ENCODE assay signal across 1 cellular context in genomic region chr6:5030596-5031136, GRCh38.
TF ChIP-seq lines count a peak whose summit lies in the region.

No MANE protein-coding gene starts in this region.

TF ChIP-seq in K562, 482 proteins besides CTCF, POLR2A, EP300 and RAD21 (continued from another document and continues in another):
- TF ChIP-seq, protein P1, sequence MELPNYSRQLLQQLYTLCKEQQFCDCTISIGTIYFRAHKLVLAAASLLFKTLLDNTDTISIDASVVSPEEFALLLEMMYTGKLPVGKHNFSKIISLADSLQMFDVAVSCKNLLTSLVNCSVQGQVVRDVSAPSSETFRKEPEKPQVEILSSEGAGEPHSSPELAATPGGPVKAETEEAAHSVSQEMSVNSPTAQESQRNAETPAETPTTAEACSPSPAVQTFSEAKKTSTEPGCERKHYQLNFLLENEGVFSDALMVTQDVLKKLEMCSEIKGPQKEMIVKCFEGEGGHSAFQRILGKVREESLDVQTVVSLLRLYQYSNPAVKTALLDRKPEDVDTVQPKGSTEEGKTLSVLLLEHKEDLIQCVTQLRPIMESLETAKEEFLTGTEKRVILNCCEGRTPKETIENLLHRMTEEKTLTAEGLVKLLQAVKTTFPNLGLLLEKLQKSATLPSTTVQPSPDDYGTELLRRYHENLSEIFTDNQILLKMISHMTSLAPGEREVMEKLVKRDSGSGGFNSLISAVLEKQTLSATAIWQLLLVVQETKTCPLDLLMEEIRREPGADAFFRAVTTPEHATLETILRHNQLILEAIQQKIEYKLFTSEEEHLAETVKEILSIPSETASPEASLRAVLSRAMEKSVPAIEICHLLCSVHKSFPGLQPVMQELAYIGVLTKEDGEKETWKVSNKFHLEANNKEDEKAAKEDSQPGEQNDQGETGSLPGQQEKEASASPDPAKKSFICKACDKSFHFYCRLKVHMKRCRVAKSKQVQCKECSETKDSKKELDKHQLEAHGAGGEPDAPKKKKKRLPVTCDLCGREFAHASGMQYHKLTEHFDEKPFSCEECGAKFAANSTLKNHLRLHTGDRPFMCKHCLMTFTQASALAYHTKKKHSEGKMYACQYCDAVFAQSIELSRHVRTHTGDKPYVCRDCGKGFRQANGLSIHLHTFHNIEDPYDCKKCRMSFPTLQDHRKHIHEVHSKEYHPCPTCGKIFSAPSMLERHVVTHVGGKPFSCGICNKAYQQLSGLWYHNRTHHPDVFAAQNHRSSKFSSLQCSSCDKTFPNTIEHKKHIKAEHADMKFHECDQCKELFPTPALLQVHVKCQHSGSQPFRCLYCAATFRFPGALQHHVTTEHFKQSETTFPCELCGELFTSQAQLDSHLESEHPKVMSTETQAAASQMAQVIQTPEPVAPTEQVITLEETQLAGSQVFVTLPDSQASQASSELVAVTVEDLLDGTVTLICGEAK (IDR thresholded peaks at IDR 0.05), result peak; percentile 71
- TF ChIP-seq, protein P1 (CRISPR knock-in tag; IDR thresholded peaks at IDR 0.05), result no peak
- TF ChIP-seq ETV1 (tag; conservative IDR thresholded peaks at IDR 0.05; ENCODE audit: low read depth), result peak; percentile 95
- TF ChIP-seq, protein P2, sequence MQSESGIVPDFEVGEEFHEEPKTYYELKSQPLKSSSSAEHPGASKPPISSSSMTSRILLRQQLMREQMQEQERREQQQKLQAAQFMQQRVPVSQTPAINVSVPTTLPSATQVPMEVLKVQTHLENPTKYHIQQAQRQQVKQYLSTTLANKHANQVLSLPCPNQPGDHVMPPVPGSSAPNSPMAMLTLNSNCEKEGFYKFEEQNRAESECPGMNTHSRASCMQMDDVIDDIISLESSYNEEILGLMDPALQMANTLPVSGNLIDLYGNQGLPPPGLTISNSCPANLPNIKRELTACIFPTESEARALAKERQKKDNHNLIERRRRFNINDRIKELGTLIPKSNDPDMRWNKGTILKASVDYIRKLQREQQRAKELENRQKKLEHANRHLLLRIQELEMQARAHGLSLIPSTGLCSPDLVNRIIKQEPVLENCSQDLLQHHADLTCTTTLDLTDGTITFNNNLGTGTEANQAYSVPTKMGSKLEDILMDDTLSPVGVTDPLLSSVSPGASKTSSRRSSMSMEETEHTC (IDR thresholded peaks at IDR 0.05), result 0 out of 2 replicates have a peak, but pooled peaks have one; percentile 60
- TF ChIP-seq CREM (IDR thresholded peaks at IDR 0.05; ENCODE audit: low read depth), result peak; percentile 88
- TF ChIP-seq NBN (IDR thresholded peaks at IDR 0.05; ENCODE audit: low read depth), result 0 out of 2 replicates have a peak, but pooled peaks have one; percentile 36
- peak; percentile 56 to 93 (median 82) for TF ChIP-seq YY1 (IDR thresholded peaks at IDR 0.05; ENCODE audit: borderline replicate concordance in 1 of 3, control insufficient read depth in 1 of 3, extremely low read depth in 1 of 3, insufficient read depth in 3 of 3, insufficient read length in 1 of 3, insufficient replicate concordance in 2 of 3, low read depth in 1 of 3, low read length in 2 of 3)
- TF ChIP-seq RNF2 (IDR thresholded peaks at IDR 0.05), result peak; percentile 33; the same call in 1 of the 2 replicates
- TF ChIP-seq NFE2 (IDR thresholded peaks at IDR 0.05; ENCODE audit: low read depth), result peak; percentile 38; the same call in 1 of the 2 replicates
- peak; percentile 33; the same call in 1 of the 2 replicates for TF ChIP-seq CC2D1A (IDR thresholded peaks at IDR 0.05)
- TF ChIP-seq, protein P3, sequence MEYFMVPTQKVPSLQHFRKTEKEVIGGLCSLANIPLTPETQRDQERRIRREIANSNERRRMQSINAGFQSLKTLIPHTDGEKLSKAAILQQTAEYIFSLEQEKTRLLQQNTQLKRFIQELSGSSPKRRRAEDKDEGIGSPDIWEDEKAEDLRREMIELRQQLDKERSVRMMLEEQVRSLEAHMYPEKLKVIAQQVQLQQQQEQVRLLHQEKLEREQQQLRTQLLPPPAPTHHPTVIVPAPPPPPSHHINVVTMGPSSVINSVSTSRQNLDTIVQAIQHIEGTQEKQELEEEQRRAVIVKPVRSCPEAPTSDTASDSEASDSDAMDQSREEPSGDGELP (CRISPR knock-in tag; IDR thresholded peaks at IDR 0.05; ENCODE audit: borderline replicate concordance), result peak; percentile 71; the same call in 1 of the 2 replicates
- no peak for TF ChIP-seq FOXP1 (CRISPR knock-in tag; IDR thresholded peaks at IDR 0.05)
- no peak for TF ChIP-seq MAFG (tag; conservative IDR thresholded peaks at IDR 0.05)
- no peak for TF ChIP-seq KLF1 (tag; IDR thresholded peaks at IDR 0.05)
- peak; percentile 17 for TF ChIP-seq ZFP36 (IDR thresholded peaks at IDR 0.05; ENCODE audit: low read depth, low read length, partially characterized antibody)
- TF ChIP-seq, protein P4, sequence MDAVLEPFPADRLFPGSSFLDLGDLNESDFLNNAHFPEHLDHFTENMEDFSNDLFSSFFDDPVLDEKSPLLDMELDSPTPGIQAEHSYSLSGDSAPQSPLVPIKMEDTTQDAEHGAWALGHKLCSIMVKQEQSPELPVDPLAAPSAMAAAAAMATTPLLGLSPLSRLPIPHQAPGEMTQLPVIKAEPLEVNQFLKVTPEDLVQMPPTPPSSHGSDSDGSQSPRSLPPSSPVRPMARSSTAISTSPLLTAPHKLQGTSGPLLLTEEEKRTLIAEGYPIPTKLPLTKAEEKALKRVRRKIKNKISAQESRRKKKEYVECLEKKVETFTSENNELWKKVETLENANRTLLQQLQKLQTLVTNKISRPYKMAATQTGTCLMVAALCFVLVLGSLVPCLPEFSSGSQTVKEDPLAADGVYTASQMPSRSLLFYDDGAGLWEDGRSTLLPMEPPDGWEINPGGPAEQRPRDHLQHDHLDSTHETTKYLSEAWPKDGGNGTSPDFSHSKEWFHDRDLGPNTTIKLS (IDR thresholded peaks at IDR 0.05; ENCODE audit: borderline replicate concordance, low read depth), result peak; percentile 64; the same call in 1 of the 2 replicates
- TF ChIP-seq, protein P5, sequence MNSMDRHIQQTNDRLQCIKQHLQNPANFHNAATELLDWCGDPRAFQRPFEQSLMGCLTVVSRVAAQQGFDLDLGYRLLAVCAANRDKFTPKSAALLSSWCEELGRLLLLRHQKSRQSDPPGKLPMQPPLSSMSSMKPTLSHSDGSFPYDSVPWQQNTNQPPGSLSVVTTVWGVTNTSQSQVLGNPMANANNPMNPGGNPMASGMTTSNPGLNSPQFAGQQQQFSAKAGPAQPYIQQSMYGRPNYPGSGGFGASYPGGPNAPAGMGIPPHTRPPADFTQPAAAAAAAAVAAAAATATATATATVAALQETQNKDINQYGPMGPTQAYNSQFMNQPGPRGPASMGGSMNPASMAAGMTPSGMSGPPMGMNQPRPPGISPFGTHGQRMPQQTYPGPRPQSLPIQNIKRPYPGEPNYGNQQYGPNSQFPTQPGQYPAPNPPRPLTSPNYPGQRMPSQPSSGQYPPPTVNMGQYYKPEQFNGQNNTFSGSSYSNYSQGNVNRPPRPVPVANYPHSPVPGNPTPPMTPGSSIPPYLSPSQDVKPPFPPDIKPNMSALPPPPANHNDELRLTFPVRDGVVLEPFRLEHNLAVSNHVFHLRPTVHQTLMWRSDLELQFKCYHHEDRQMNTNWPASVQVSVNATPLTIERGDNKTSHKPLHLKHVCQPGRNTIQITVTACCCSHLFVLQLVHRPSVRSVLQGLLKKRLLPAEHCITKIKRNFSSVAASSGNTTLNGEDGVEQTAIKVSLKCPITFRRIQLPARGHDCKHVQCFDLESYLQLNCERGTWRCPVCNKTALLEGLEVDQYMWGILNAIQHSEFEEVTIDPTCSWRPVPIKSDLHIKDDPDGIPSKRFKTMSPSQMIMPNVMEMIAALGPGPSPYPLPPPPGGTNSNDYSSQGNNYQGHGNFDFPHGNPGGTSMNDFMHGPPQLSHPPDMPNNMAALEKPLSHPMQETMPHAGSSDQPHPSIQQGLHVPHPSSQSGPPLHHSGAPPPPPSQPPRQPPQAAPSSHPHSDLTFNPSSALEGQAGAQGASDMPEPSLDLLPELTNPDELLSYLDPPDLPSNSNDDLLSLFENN (IDR thresholded peaks at IDR 0.05; ENCODE audit: low read depth in 2 of 2, low read length in 2 of 2), result no peak
- peak; percentile 74; the same call in 1 of the 2 replicates for TF ChIP-seq FOXK1 (CRISPR knock-in tag; IDR thresholded peaks at IDR 0.05; ENCODE audit: borderline replicate concordance)
- TF ChIP-seq FOXK2 (conservative IDR thresholded peaks at IDR 0.05 in 1 of 2, IDR thresholded peaks at IDR 0.05 in 1 of 2; ENCODE audit: low read depth in 2 of 2), result peak in 1 of 2 experiments; percentile 65; a peak in 3 of 4 replicates
- peak; percentile 78 for TF ChIP-seq EP400 (IDR thresholded peaks at IDR 0.05)
- TF ChIP-seq, protein P6, sequence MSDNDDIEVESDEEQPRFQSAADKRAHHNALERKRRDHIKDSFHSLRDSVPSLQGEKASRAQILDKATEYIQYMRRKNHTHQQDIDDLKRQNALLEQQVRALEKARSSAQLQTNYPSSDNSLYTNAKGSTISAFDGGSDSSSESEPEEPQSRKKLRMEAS (CRISPR knock-in tag; IDR thresholded peaks at IDR 0.05), result peak; percentile 93
- TF ChIP-seq DPF2 (IDR thresholded peaks at IDR 0.05), result peak; percentile 41; the same call in 1 of the 2 replicates
- TF ChIP-seq NFXL1 (CRISPR knock-in tag; IDR thresholded peaks at IDR 0.05), result no peak
- TF ChIP-seq XRCC5 (IDR thresholded peaks at IDR 0.05; ENCODE audit: low read depth, low read length), result peak; percentile 84; the same call in 1 of the 2 replicates
- no peak for TF ChIP-seq NELFE (IDR thresholded peaks at IDR 0.05; ENCODE audit: insufficient read depth, insufficient read length)
- TF ChIP-seq NR2F6 (CRISPR knock-in tag; IDR thresholded peaks at IDR 0.05), result no peak
- 0 out of 2 replicates have a peak, but pooled peaks have one; percentile 27 for TF ChIP-seq MYNN (IDR thresholded peaks at IDR 0.05)
- no peak for TF ChIP-seq MYNN (CRISPR knock-in tag; IDR thresholded peaks at IDR 0.05)
- TF ChIP-seq TEAD4 (IDR thresholded peaks at IDR 0.05; ENCODE audit: low read length), result peak; percentile 59
- no peak for TF ChIP-seq TEAD4 (CRISPR knock-in tag; IDR thresholded peaks at IDR 0.05; ENCODE audit: borderline replicate concordance)
- no peak for TF ChIP-seq TSC22D4 (tag; IDR thresholded peaks at IDR 0.05)
- TF ChIP-seq FOSL1 (tag; conservative IDR thresholded peaks at IDR 0.05), result 0 out of 2 replicates have a peak, but pooled peaks have one; percentile 22
- TF ChIP-seq ATF3 (IDR thresholded peaks at IDR 0.05), result peak; percentile 78
- peak; percentile 80; the same call in 1 of the 2 replicates for TF ChIP-seq ATF3 (CRISPR knock-in tag; conservative IDR thresholded peaks at IDR 0.05)
- peak in 1 of 2 experiments; percentile 77; a peak in 2 of 4 replicates for TF ChIP-seq TRIM24 (IDR thresholded peaks at IDR 0.05)
- 0 out of 2 replicates have a peak, but pooled peaks have one; percentile 12 for TF ChIP-seq HBP1 (CRISPR knock-in tag; IDR thresholded peaks at IDR 0.05)
- TF ChIP-seq ZNF224 (CRISPR knock-in tag; IDR thresholded peaks at IDR 0.05), result 0 out of 2 replicates have a peak, but pooled peaks have one; percentile 11
- TF ChIP-seq, protein P7, sequence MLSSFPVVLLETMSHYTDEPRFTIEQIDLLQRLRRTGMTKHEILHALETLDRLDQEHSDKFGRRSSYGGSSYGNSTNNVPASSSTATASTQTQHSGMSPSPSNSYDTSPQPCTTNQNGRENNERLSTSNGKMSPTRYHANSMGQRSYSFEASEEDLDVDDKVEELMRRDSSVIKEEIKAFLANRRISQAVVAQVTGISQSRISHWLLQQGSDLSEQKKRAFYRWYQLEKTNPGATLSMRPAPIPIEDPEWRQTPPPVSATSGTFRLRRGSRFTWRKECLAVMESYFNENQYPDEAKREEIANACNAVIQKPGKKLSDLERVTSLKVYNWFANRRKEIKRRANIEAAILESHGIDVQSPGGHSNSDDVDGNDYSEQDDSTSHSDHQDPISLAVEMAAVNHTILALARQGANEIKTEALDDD (IDR thresholded peaks at IDR 0.05), result peak; percentile 46; the same call in 1 of the 2 replicates
- peak; percentile 73; the same call in 1 of the 2 replicates for TF ChIP-seq ATF7 (IDR thresholded peaks at IDR 0.05)
- peak; percentile 51; the same call in 1 of the 2 replicates for TF ChIP-seq CREB1 (IDR thresholded peaks at IDR 0.05)
- peak; percentile 69 for TF ChIP-seq CREB1 (CRISPR knock-in tag; IDR thresholded peaks at IDR 0.05)
- TF ChIP-seq ELF1 (tag; IDR thresholded peaks at IDR 0.05), result peak; percentile 75
- no peak for TF ChIP-seq KDM2B (CRISPR knock-in tag; IDR thresholded peaks at IDR 0.05)
